ENCODE assay signal across 25 cellular contexts in genomic region chr4:151678048-151678853, GRCh38.
DNase-seq lines count a peak whose midpoint lies in the region; TF ChIP-seq lines count a peak whose summit lies in the region.
"Had no signal": no experiment of that assay in that cellular context is flagged by ENCODE, and none has a peak within 500 bp of the region (broad histone marks: within the 10 kb centered on the region; RNA-seq: fewer than 3 reads in every experiment).

No MANE protein-coding gene starts in this region.

- no peaks in the 10 kb centered on the region for H3K27me3 ChIP-seq in SJCRH30
- no peaks in the 10 kb centered on the region for H3K27me3 ChIP-seq in trophoblast cell (ENCODE audit: insufficient read depth, low read length)
- H3K27me3 ChIP-seq in PC-9 (ENCODE audit: insufficient read depth, low read depth), result no peaks in the 10 kb centered on the region
- H3K27me3 ChIP-seq: BLaER1 treated with 17β-estradiol and CSF1 and Interleukin-3, amounts not matched to agents 10 nM and 100 nM; esophagus muscularis mucosa; gastroesophageal sphincter had no signal

- H3K4me1 ChIP-seq in SJCRH30 (peaks cover 26% of the 10 kb centered on the region), trophoblast cell (ENCODE audit: control insufficient read depth in 1 of 2, insufficient read depth in 2 of 2, low read length in 2 of 2) (peaks cover 36 to 37% of the 10 kb centered on the region in 2 experiments), PC-9 (replicated peaks; ENCODE audit: insufficient read depth) (no peaks in the 10 kb centered on the region)
- H3K4me1 ChIP-seq: A549; BLaER1 treated with 17β-estradiol and CSF1 and Interleukin-3, amounts not matched to agents 10 nM and 100 nM; prostate gland had no signal

- no CpG with 5 or more reads among the region's 14 CpGs for WGBS in trophoblast cell (ENCODE audit: extremely low coverage, insufficient coverage, insufficient read length)

- no peak overlapping the region for H2AK5ac ChIP-seq in trophoblast cell (ENCODE audit: low read length)

- H3K4me2 ChIP-seq in trophoblast cell (ENCODE audit: low read length), result peak overlapping the region; percentile 15
- H3K4me2 ChIP-seq in PC-9, result no peak overlapping the region
- H3K4me2 ChIP-seq: A549; BLaER1 treated with 17β-estradiol and CSF1 and Interleukin-3, amounts not matched to agents 10 nM and 100 nM had no signal

- H3K27ac Mint-ChIP-seq in activated CD4-positive, alpha-beta memory T cell treated with anti-CD3 and anti-CD28 coated beads for 36 hours, result no peak overlapping the region
- H3K27ac Mint-ChIP-seq: natural killer cell treated with Interleukin-12 subunit alpha and Interleukin-12 subunit beta and Interleukin-15 and Interleukin-18, amount 100 ng/mL, for 72 hours had no signal

- no peaks in the 10 kb centered on the region for H3K9me3 Mint-ChIP-seq in activated CD4-positive, alpha-beta memory T cell treated with anti-CD3 and anti-CD28 coated beads for 36 hours
- H3K9me3 Mint-ChIP-seq: natural killer cell treated with Interleukin-12 subunit alpha and Interleukin-12 subunit beta and Interleukin-15 and Interleukin-18, amount 100 ng/mL, for 72 hours had no signal

- no peak overlapping the region for H3K4ac ChIP-seq in trophoblast cell (ENCODE audit: low read depth, low read length)

- no TSS peak for BruUV-seq in PC-9 (replicated peaks; lab: Mats Ljungman, UMichigan)

- H3K23ac ChIP-seq in trophoblast cell (ENCODE audit: low read length), result no peak overlapping the region

- H3F3A ChIP-seq in PC-9 (ENCODE audit: insufficient read depth, low read depth), result no peaks in the 10 kb centered on the region

- peak overlapping the region; percentile 37 for H4K91ac ChIP-seq in trophoblast cell (ENCODE audit: low read depth, low read length)

- H3K4me3 Mint-ChIP-seq in activated CD4-positive, alpha-beta memory T cell treated with anti-CD3 and anti-CD28 coated beads for 36 hours, result no peak overlapping the region
- H3K4me3 Mint-ChIP-seq: natural killer cell treated with Interleukin-12 subunit alpha and Interleukin-12 subunit beta and Interleukin-15 and Interleukin-18, amount 100 ng/mL, for 72 hours had no signal

- H2BK12ac ChIP-seq in trophoblast cell (ENCODE audit: low read length), result peak overlapping the region; percentile 42

- peaks cover 7% of the 10 kb centered on the region for H3K36me3 Mint-ChIP-seq in activated CD4-positive, alpha-beta memory T cell treated with anti-CD3 and anti-CD28 coated beads for 36 hours

- CTCF ChIA-PET in PC-9 (lab: Charles Lee), result no interaction called here
- CTCF ChIA-PET in activated CD4-positive, alpha-beta memory T cell treated with anti-CD3 and anti-CD28 coated beads for 36 hours (lab: Charles Lee), result no interaction called here

- H3K79me2 ChIP-seq in trophoblast cell (ENCODE audit: control insufficient read depth, insufficient read depth, low read length, poor library complexity), result peaks cover 2% of the 10 kb centered on the region
- H3K79me2 ChIP-seq in PC-9 (ENCODE audit: low read depth), result no peaks in the 10 kb centered on the region

- DNase-seq in NCI-H2227 (lab: John Stamatoyannopoulos, UW; ENCODE audit: unreplicated experiment) (peak; percentile 9), NCI-H2227 treated with DMSO at 0.1 percent for 48 hours (lab: John Stamatoyannopoulos, UW) (no peak), NCI-H2081 treated with DMSO at 0.1 percent for 48 hours (lab: John Stamatoyannopoulos, UW) (peak; percentile 10), SJCRH30 (peak; percentile 29 to 64), trophoblast cell (no peak), PC-9 (no peak)
- DNase-seq in central memory CD4-positive, alpha-beta T cell, result no peak
- no peak for DNase-seq in activated CD4-positive, alpha-beta memory T cell treated with anti-CD3 and anti-CD28 coated beads for 36 hours
- DNase-seq: activated CD4-positive, alpha-beta T cell treated with anti-CD3 and anti-CD28 coated beads, Interleukin-2, amount 50 U/mL, for 1 hour; activated naive CD4-positive, alpha-beta T cell; anterior cingulate cortex; effector CD4-positive, alpha-beta T cell; GDM1; GM23248; KG1; kidney glomerular epithelial cell; MV-4-11; small intestine; stimulated activated CD4-positive, alpha-beta T cell treated with anti-CD3 and anti-CD28 coated beads, Interleukin-4, amount 100 ng/mL, for 24 hours had no signal

- TF ChIP-seq CTCF in PC-9 (conservative IDR thresholded peaks at IDR 0.05), result no peak

- intact Hi-C loops in PC-9 (cut with micrococcal nuclease; ENCODE audit: unreplicated experiment), result no loop called here
- intact Hi-C loops in activated CD4-positive, alpha-beta memory T cell treated with anti-CD3 and anti-CD28 coated beads for 36 hours (cut with micrococcal nuclease), result no loop called here

- no peaks in the 10 kb centered on the region for H3K4me1 Mint-ChIP-seq in activated CD4-positive, alpha-beta memory T cell treated with anti-CD3 and anti-CD28 coated beads for 36 hours (ENCODE audit: low read depth)

- no peaks in the 10 kb centered on the region for H3K27me3 Mint-ChIP-seq in activated CD4-positive, alpha-beta memory T cell treated with anti-CD3 and anti-CD28 coated beads for 36 hours
- H3K27me3 Mint-ChIP-seq: natural killer cell treated with Interleukin-12 subunit alpha and Interleukin-12 subunit beta and Interleukin-15 and Interleukin-18, amount 100 ng/mL, for 72 hours had no signal

- POLR2A ChIA-PET in PC-9 (lab: Charles Lee; ENCODE audit: unreplicated experiment), result no interaction called here
- POLR2A ChIA-PET in activated CD4-positive, alpha-beta memory T cell treated with anti-CD3 and anti-CD28 coated beads for 36 hours (lab: Charles Lee), result no interaction called here

- peak overlapping the region; percentile 23 for H3K4me3 ChIP-seq in SJCRH30
- no peak overlapping the region for H3K4me3 ChIP-seq in trophoblast cell (ENCODE audit: low read depth, low read length)
- no peak overlapping the region for H3K4me3 ChIP-seq in PC-9
- H3K4me3 ChIP-seq: A549; BLaER1 treated with 17β-estradiol and CSF1 and Interleukin-3, amounts not matched to agents 10 nM and 100 nM; esophagus muscularis mucosa; gastroesophageal sphincter; GM23248; prostate gland had no signal

- no peak overlapping the region for H2AFZ ChIP-seq in trophoblast cell (ENCODE audit: insufficient read depth, low read length, poor library complexity)
- no peak overlapping the region for H2AFZ ChIP-seq in PC-9
- H2AFZ ChIP-seq: GM23248 had no signal

- H4K8ac ChIP-seq in trophoblast cell (ENCODE audit: low read depth, low read length), result no peak overlapping the region

- H3K79me1 ChIP-seq in trophoblast cell (ENCODE audit: low read length), result peaks cover 20% of the 10 kb centered on the region

- H3K9me2 ChIP-seq in PC-9 (ENCODE audit: insufficient read depth), result no peaks in the 10 kb centered on the region

- H3K36me3 ChIP-seq in SJCRH30 (no peaks in the 10 kb centered on the region), trophoblast cell (ENCODE audit: control insufficient read depth in 1 of 2, insufficient read depth in 2 of 2, low read length in 2 of 2) (peaks cover 0 to 2% of the 10 kb centered on the region in 2 experiments), PC-9 (ENCODE audit: low read depth) (no peaks in the 10 kb centered on the region)
- H3K36me3 ChIP-seq: prostate gland had no signal

- no peak overlapping the region for H4K12ac ChIP-seq in trophoblast cell (ENCODE audit: low read depth, low read length)

- H2BK120ac ChIP-seq in trophoblast cell (ENCODE audit: insufficient read depth, low read length, poor library complexity), result no peak overlapping the region

- H3K14ac ChIP-seq in trophoblast cell (ENCODE audit: low read length), result no peak overlapping the region

- no peaks in the 10 kb centered on the region for H4K20me1 ChIP-seq in PC-9 (ENCODE audit: insufficient read depth)
- H4K20me1 ChIP-seq: BLaER1 treated with 17β-estradiol and CSF1 and Interleukin-3, amounts not matched to agents 10 nM and 100 nM had no signal

- H3K9ac ChIP-seq in trophoblast cell (ENCODE audit: low read length), result no peak overlapping the region
- H3K9ac ChIP-seq: BLaER1 treated with 17β-estradiol and CSF1 and Interleukin-3, amounts not matched to agents 10 nM and 100 nM; GM23248 had no signal

- H3K9me3 ChIP-seq in SJCRH30 (replicated peaks) (no peaks in the 10 kb centered on the region), trophoblast cell (ENCODE audit: insufficient read depth, low read depth, low read length) (no peaks in the 10 kb centered on the region), PC-9 (ENCODE audit: insufficient read depth, low read depth) (no peaks in the 10 kb centered on the region)
- H3K9me3 ChIP-seq: A549; BLaER1 treated with 17β-estradiol and CSF1 and Interleukin-3, amounts not matched to agents 10 nM and 100 nM; esophagus muscularis mucosa; gastroesophageal sphincter; prostate gland had no signal

- H2BK5ac ChIP-seq in trophoblast cell (ENCODE audit: low read depth, low read length, poor library complexity), result no peak overlapping the region

- H3K27ac ChIP-seq in SJCRH30 (peak overlapping the region; percentile 89), trophoblast cell (ENCODE audit: low read depth, low read length) (peak overlapping the region; percentile 78), PC-9 (no peak overlapping the region)
- H3K27ac ChIP-seq: A549; BLaER1 treated with 17β-estradiol and CSF1 and Interleukin-3, amounts not matched to agents 10 nM and 100 nM; esophagus muscularis mucosa; gastroesophageal sphincter; GM23248; prostate gland had no signal

- H3K18ac ChIP-seq in trophoblast cell (ENCODE audit: low read length), result no peak overlapping the region

Comparison
In these comparisons a context has a peak if more than half of its experiments do, and no peak if none do; other contexts are left out.
1. DNase-seq: peak in NCI-H2227 (single experiment), NCI-H2081 treated with DMSO at 0.1 percent for 48 hours (single experiment) and SJCRH30 (2 of 2); none in NCI-H2227 treated with DMSO at 0.1 percent for 48 hours (single experiment), trophoblast cell (0 of 2), central memory CD4-positive, alpha-beta T cell (single experiment), PC-9 (0 of 2) and activated CD4-positive, alpha-beta memory T cell treated with anti-CD3 and anti-CD28 coated beads for 36 hours (single experiment).